ENCODE assay signal across 13 cellular contexts in the genomic region with DNA sequence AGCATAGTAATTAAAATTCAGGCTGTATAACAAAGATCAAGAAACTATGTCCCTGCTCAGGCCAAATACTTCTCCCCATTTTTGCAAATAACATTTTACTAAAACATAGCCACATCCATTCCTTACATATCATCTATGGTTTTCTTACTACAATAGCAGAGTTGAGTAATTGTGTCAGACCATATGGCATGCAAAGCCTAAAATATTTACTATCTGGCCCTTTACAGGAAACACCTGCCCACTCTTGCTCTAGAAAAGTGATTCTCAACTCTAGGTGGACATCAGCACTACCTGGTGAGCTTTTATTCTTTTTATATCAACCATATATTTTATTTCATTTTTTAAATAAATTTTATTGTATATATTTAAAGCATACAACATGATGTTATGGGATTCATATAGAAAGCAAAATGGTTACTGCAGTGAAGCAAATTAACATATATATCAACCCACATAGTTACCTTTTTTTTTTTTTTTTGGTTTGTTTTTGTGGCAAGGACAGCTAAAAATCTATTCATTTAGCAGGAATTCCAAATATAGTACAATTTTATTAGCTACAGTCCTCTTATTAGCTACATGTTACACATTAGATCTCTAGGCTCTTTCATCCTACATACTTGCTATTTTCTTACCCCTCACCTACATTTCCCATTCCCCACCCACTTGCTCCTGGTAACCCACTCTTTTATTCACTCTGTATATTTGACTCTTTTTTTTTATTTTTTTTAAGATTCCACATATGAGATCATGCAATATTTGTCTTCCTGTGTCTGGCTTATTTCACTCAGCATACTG. TPM values are rescaled to one million over a fixed set of nuclear protein-coding genes. Genes with fewer than 3 reads are reported as not detected.
DNase-seq lines count a peak whose midpoint lies in the region; ATAC-seq and TF ChIP-seq lines count a peak whose summit lies in the region.
"Had no signal": no experiment of that assay in that cellular context is flagged by ENCODE, and none has a peak within 500 bp of the region (broad histone marks: within the 10 kb centered on the region; RNA-seq: fewer than 3 reads in every experiment).

No MANE protein-coding gene starts in this region.

- peak overlapping the region; percentile 14; the same call in 1 of the 2 replicates for H3K9ac ChIP-seq in MM.1S (ENCODE audit: low read length)

- POLR2A ChIA-PET in activated CD4-positive, alpha-beta T cell treated with anti-CD3 and anti-CD28 coated beads for 36 hours (lab: Charles Lee) = no interaction called here

- peaks cover 68% of the 10 kb centered on the region for H3K4me1 Mint-ChIP-seq in activated CD4-positive, alpha-beta T cell treated with anti-CD3 and anti-CD28 coated beads for 36 hours

- H3K27ac Mint-ChIP-seq in activated CD4-positive, alpha-beta T cell treated with anti-CD3 and anti-CD28 coated beads for 36 hours = no peak overlapping the region

- H2AFZ ChIP-seq in MM.1S (ENCODE audit: low read length) = no peak overlapping the region

- H3K4me2 ChIP-seq in MM.1S (ENCODE audit: low read depth, low read length) = peak overlapping the region; percentile 87

- H3K9me3 Mint-ChIP-seq in activated CD4-positive, alpha-beta T cell treated with anti-CD3 and anti-CD28 coated beads for 36 hours (ENCODE audit: low read depth) = no peaks in the 10 kb centered on the region

- H4K20me1 ChIP-seq in MM.1S (ENCODE audit: insufficient read depth, low read length) = no peaks in the 10 kb centered on the region

- no peaks in the 10 kb centered on the region for H3K27me3 ChIP-seq in MM.1S (replicated peaks; ENCODE audit: insufficient read depth, low read length)

- H3K27ac ChIP-seq in MM.1S (ENCODE audit: low read length) = peak overlapping the region; percentile 85
- H3K27ac ChIP-seq: lower lobe of right lung had no signal

- H3K9me3 ChIP-seq in MM.1S (replicated peaks; ENCODE audit: insufficient read depth, low read length) = no peaks in the 10 kb centered on the region
- H3K9me3 ChIP-seq: lower lobe of right lung had no signal

- peaks cover 48% of the 10 kb centered on the region for H3F3A ChIP-seq in MM.1S (ENCODE audit: insufficient read depth, low read length)

- peak; percentile 21 for DNase-seq in NCI-H1092 treated with DMSO at 0.1 percent for 48 hours (lab: John Stamatoyannopoulos, UW)
- no peak for DNase-seq in NCI-H1092 (lab: John Stamatoyannopoulos, UW)
- DNase-seq in MM.1S = peak; percentile 71
- peak; percentile 33 for DNase-seq in fibroblast of pulmonary artery (ENCODE audit: low read depth)
- no peak for DNase-seq in activated CD4-positive, alpha-beta T cell treated with anti-CD3 and anti-CD28 coated beads for 36 hours
- DNase-seq in left lobe of liver (ENCODE audit: low spot score) = no peak
- DNase-seq: GOT3, hippocampal formation, lower lobe of right lung, NCI-H1694 treated with DMSO at 0.1 percent for 48 hours had no signal

- H3K4me1 ChIP-seq in MM.1S (ENCODE audit: low read length) = peaks cover 60% of the 10 kb centered on the region

- H3K4me3 Mint-ChIP-seq in activated CD4-positive, alpha-beta T cell treated with anti-CD3 and anti-CD28 coated beads for 36 hours = no peak overlapping the region
- H3K4me3 Mint-ChIP-seq: type B pancreatic cell had no signal

- H3K36me3 ChIP-seq in MM.1S (replicated peaks; ENCODE audit: insufficient read depth, low read length) = no peaks in the 10 kb centered on the region; the same call in 1 of the 2 replicates
- H3K36me3 ChIP-seq: lower lobe of right lung had no signal

- intact Hi-C loops in activated CD4-positive, alpha-beta T cell treated with anti-CD3 and anti-CD28 coated beads for 36 hours (cut with DNase I, micrococcal nuclease) = loop anchor here (2.0 to 10.0 kb wide), 4 partner anchors 14 to 59 kb away; a partner anchor contains a TSS

- no peaks in the 10 kb centered on the region for H3K9me2 ChIP-seq in MM.1S (replicated peaks; ENCODE audit: insufficient read depth, low read length)

- CTCF ChIA-PET in activated CD4-positive, alpha-beta T cell treated with anti-CD3 and anti-CD28 coated beads for 36 hours (lab: Charles Lee) = interaction anchor here (1.0 to 1.5 kb wide), 3 partner anchors 10 to 55 kb away, joined by 3 to 5 read pairs (median 5); no protein-coding TSS in a partner anchor

- peak; percentile 61 for ATAC-seq in GM19351 (IDR thresholded peaks at IDR 0.05; ENCODE audit: unreplicated experiment)
- no peak for ATAC-seq in GM21367 (IDR thresholded peaks at IDR 0.05; ENCODE audit: unreplicated experiment)
- no peak for ATAC-seq in activated CD4-positive, alpha-beta T cell treated with anti-CD3 and anti-CD28 coated beads for 36 hours
- no peak for ATAC-seq in left lobe of liver

- H3K79me2 ChIP-seq in MM.1S (ENCODE audit: low read length) = peaks cover 94% of the 10 kb centered on the region

- peaks cover 23% of the 10 kb centered on the region for H3K36me3 Mint-ChIP-seq in activated CD4-positive, alpha-beta T cell treated with anti-CD3 and anti-CD28 coated beads for 36 hours (ENCODE audit: low read depth)

- H3K4me3 ChIP-seq in MM.1S (ENCODE audit: low read length) (peak overlapping the region; percentile 12; the same call in 1 of the 2 replicates), fibroblast of pulmonary artery (replicated peaks; ENCODE audit: low read depth, low read length) (no peak overlapping the region)
- H3K4me3 ChIP-seq: lower lobe of right lung had no signal

- no peak for TF ChIP-seq CTCF in MM.1S (IDR thresholded peaks at IDR 0.05; ENCODE audit: low read length)
- TF ChIP-seq CTCF in fibroblast of pulmonary artery (IDR thresholded peaks at IDR 0.05; ENCODE audit: low read length, missing control alignments) = no peak

- no peaks in the 10 kb centered on the region for H3K27me3 Mint-ChIP-seq in activated CD4-positive, alpha-beta T cell treated with anti-CD3 and anti-CD28 coated beads for 36 hours
- H3K27me3 Mint-ChIP-seq: type B pancreatic cell had no signal

RNA-seq across cellular contexts. Expression of a gene that starts 19.6 kb away (rescaled TPM):
- 10 to 100 TPM; 44.2 to 56.6 TPM for total RNA-seq in activated CD4-positive, alpha-beta T cell treated with anti-CD3 and anti-CD28 coated beads for 36 hours
- total RNA-seq in left lobe of liver = 13.7 TPM

Comparison
In these comparisons a context has a peak if more than half of its experiments do, and no peak if none do; other contexts are left out.
1. DNase-seq: peak in NCI-H1092 treated with DMSO at 0.1 percent for 48 hours (single experiment), MM.1S (single experiment) and fibroblast of pulmonary artery (single experiment); none in NCI-H1092 (single experiment), activated CD4-positive, alpha-beta T cell treated with anti-CD3 and anti-CD28 coated beads for 36 hours (single experiment) and left lobe of liver (single experiment).